22 cellular contexts compared by ENCODE assay signal in genomic region chr5:110963495-110963894, GRCh38.
"Had no signal": no experiment of that assay in that cellular context is flagged by ENCODE, and none has a peak within 500 bp of the region (broad histone marks: within the 10 kb centered on the region; RNA-seq: fewer than 3 reads in every experiment).

No MANE protein-coding gene starts in this region.

- H3K27ac ChIP-seq: coronary artery, esophagus muscularis mucosa, gastrocnemius medialis, lower lobe of right lung, neutrophil, pancreas, right lobe of liver, suprapubic skin, transverse colon, vagina had no signal

- ATAC-seq: gastrocnemius medialis; left ventricle myocardium superior; lower lobe of right lung; natural killer cell; pancreas; right lobe of liver; stimulated activated naive CD8-positive, alpha-beta T cell treated with anti-CD3 and anti-CD28 coated beads, Interleukin-15, amount 100 ng/mL, for 72 hours had no signal

- H3K4me1 ChIP-seq: gastrocnemius medialis, lower lobe of right lung, pancreas, suprapubic skin, transverse colon had no signal

- H3K27me3 ChIP-seq: esophagus muscularis mucosa, gastrocnemius medialis, neutrophil, pancreas, right lobe of liver, suprapubic skin, transverse colon, vagina had no signal

- DNase-seq: dermis blood vessel endothelial cell; effector memory CD4-positive, alpha-beta T cell; gastrocnemius medialis; head of caudate nucleus; left ventricle myocardium superior; lower lobe of right lung; natural killer cell; pancreas; retina; right lobe of liver; small intestine; stimulated activated CD4-positive, alpha-beta T cell treated with anti-CD3 and anti-CD28 coated beads, Interleukin-15, amount 100 ng/mL, for 24 hours; stimulated activated CD4-positive, alpha-beta T cell treated with anti-CD3 and anti-CD28 coated beads, Interleukin-4, amount 100 ng/mL, for 1 hour; stimulated activated CD8-positive, alpha-beta memory T cell treated with anti-CD3 and anti-CD28 coated beads, Interleukin-4, amount 100 ng/mL, for 48 hours; stimulated activated naive CD4-positive, alpha-beta T cell; stimulated activated naive CD8-positive, alpha-beta T cell treated with anti-CD3 and anti-CD28 coated beads, Interleukin-15, amount 100 ng/mL, for 72 hours; transverse colon had no signal

- H3K9me3 ChIP-seq: esophagus muscularis mucosa, gastrocnemius medialis, lower lobe of right lung, neutrophil, pancreas, right lobe of liver, suprapubic skin, transverse colon, vagina had no signal

- H3K36me3 ChIP-seq: esophagus muscularis mucosa, gastrocnemius medialis, lower lobe of right lung, neutrophil, pancreas, right lobe of liver, suprapubic skin, transverse colon, vagina had no signal

- H3K4me3 ChIP-seq: coronary artery, esophagus muscularis mucosa, gastrocnemius medialis, lower lobe of right lung, pancreas, right lobe of liver, suprapubic skin, transverse colon, vagina had no signal
